8 cellular contexts compared by ENCODE assay signal in the genomic region with DNA sequence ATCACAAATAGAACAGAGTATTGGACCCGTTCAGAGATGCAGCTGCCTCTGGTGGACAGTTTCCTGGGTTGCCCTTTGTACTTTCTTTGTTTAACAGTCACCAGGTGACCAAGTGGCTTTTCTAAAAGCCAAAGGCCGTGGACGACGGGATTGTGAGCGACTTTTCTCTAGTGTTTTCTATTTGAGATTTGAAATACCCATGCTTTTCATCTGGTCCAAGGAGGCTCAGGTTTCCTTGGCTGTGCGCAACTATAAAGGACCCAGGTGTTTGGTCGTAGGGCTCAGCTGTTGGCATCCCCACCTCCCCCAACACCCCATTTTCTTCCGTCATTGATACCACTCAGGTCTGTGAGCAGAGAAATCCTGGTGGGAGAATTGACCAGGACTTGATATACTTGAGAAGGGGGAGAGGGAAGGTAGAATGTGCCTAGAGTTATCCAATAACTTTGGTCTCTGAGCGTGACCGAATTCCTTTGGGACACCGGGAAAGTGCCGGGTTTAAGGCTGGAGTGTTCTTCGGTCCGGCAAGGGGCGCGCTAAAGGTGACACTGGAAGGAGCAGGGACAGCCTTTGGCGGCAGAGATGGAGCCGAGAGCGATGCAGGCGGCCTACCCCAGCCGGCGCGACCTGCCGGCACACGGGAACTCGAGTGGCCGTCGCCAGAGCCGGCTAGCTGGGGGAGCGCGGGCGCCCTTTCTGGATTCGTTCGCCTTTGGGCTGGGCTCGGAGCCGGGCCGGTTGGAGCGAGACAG.
DNase-seq lines count a peak whose midpoint lies in the region; ATAC-seq and TF ChIP-seq lines count a peak whose summit lies in the region.

No MANE protein-coding gene starts in this region.

- H3K27ac ChIP-seq in cardiac muscle cell (peak overlapping the region; percentile 91), esophagus squamous epithelium (peak overlapping the region; percentile 83 to 95 (median 92)), trophoblast cell (ENCODE audit: low read depth, low read length) (peak overlapping the region; percentile 93)

- peak overlapping the region; percentile 97 for H4K91ac ChIP-seq in trophoblast cell (ENCODE audit: low read depth, low read length)

- H3K14ac ChIP-seq in trophoblast cell (ENCODE audit: low read length): peak overlapping the region; percentile 97

- H4K8ac ChIP-seq in trophoblast cell (ENCODE audit: low read depth, low read length): peak overlapping the region; percentile 90

- peak overlapping the region; percentile 83 for H3K4me2 ChIP-seq in trophoblast cell (ENCODE audit: low read length)

- H2BK12ac ChIP-seq in trophoblast cell (ENCODE audit: low read length): peak overlapping the region; percentile 78

- no peaks in the 10 kb centered on the region for H3K9me3 ChIP-seq in cardiac muscle cell (ENCODE audit: low read depth)
- no peaks in the 10 kb centered on the region for H3K9me3 ChIP-seq in esophagus squamous epithelium
- H3K9me3 ChIP-seq in trophoblast cell (ENCODE audit: insufficient read depth, low read depth, low read length): no peaks in the 10 kb centered on the region

- H3K4me1 ChIP-seq in cardiac muscle cell (ENCODE audit: low read depth): peaks cover 21% of the 10 kb centered on the region
- H3K4me1 ChIP-seq in esophagus squamous epithelium: peaks cover 37 to 78% (median 48%) of the 10 kb centered on the region in 3 donors
- peaks cover 2 to 15% of the 10 kb centered on the region in 2 experiments for H3K4me1 ChIP-seq in trophoblast cell (ENCODE audit: control insufficient read depth in 1 of 2, insufficient read depth in 2 of 2, low read length in 2 of 2)

- intact Hi-C loops in cardiac septum (cut with DNase I) (loop anchor here (2.0 to 5.0 kb wide), 2 partner anchors 13 to 301 kb away; no protein-coding TSS in a partner anchor), esophagus squamous epithelium (cut with DNase I) (no loop called here)

- H2AFZ ChIP-seq in trophoblast cell (ENCODE audit: insufficient read depth, low read length, poor library complexity): peak overlapping the region; percentile 97

- TF ChIP-seq CTCF in cardiac muscle cell (IDR thresholded peaks at IDR 0.05; ENCODE audit: low read depth, low read length) (no peak), esophagus squamous epithelium (IDR thresholded peaks at IDR 0.05) (peak in 1 of 6 experiments; percentile 3)

- H3K27me3 ChIP-seq in cardiac muscle cell: no peaks in the 10 kb centered on the region
- no peaks in the 10 kb centered on the region for H3K27me3 ChIP-seq in esophagus squamous epithelium
- H3K27me3 ChIP-seq in trophoblast cell (ENCODE audit: insufficient read depth, low read length): no peaks in the 10 kb centered on the region

- H3K36me3 ChIP-seq in cardiac muscle cell: no peaks in the 10 kb centered on the region
- peaks cover 0 to 9% (median 0%) of the 10 kb centered on the region in 3 donors for H3K36me3 ChIP-seq in esophagus squamous epithelium
- peaks cover 5 to 10% of the 10 kb centered on the region in 2 experiments for H3K36me3 ChIP-seq in trophoblast cell (ENCODE audit: control insufficient read depth in 1 of 2, insufficient read depth in 2 of 2, low read length in 2 of 2)

- H3K18ac ChIP-seq in trophoblast cell (ENCODE audit: low read length): peak overlapping the region; percentile 99

- peak overlapping the region; percentile 67 for H3K4me3 ChIP-seq in cardiac muscle cell
- peak overlapping the region; percentile 74 to 88 (median 84) for H3K4me3 ChIP-seq in esophagus squamous epithelium
- H3K4me3 ChIP-seq in trophoblast cell (ENCODE audit: low read depth, low read length): peak overlapping the region; percentile 85

- no peak for ATAC-seq in HG03565 (IDR thresholded peaks at IDR 0.05; ENCODE audit: unreplicated experiment)

- H3K4ac ChIP-seq in trophoblast cell (ENCODE audit: low read depth, low read length): peak overlapping the region; percentile 90

- peak overlapping the region; percentile 81 for H2BK5ac ChIP-seq in trophoblast cell (ENCODE audit: low read depth, low read length, poor library complexity)

- no peak overlapping the region for H3K23ac ChIP-seq in trophoblast cell (ENCODE audit: low read length)

- peaks cover 10% of the 10 kb centered on the region for H3K79me2 ChIP-seq in trophoblast cell (ENCODE audit: control insufficient read depth, insufficient read depth, low read length, poor library complexity)

- peak overlapping the region; percentile 95 for H3K9ac ChIP-seq in trophoblast cell (ENCODE audit: low read length)

- H2AK5ac ChIP-seq in trophoblast cell (ENCODE audit: low read length): no peak overlapping the region

- peaks cover 12% of the 10 kb centered on the region for H3K79me1 ChIP-seq in trophoblast cell (ENCODE audit: low read length)

- no peak for DNase-seq in cardiac muscle cell (ENCODE audit: low read depth in 1 of 2, low spot score in 1 of 2)
- DNase-seq in cardiac septum (ENCODE audit: low spot score): no peak
- DNase-seq in RKO (ENCODE audit: low spot score): peak; percentile 27
- DNase-seq in esophagus squamous epithelium (lab: John Stamatoyannopoulos, UW): no peak
- DNase-seq in trophoblast cell: peak in 1 of 2 donors; percentile 26
- no peak for DNase-seq in GOT3 (lab: John Stamatoyannopoulos, UW)
- no peak for DNase-seq in stimulated activated CD4-positive, alpha-beta T cell treated with anti-CD3 and anti-CD28 coated beads, Interleukin-4, amount 100 ng/mL, for 4 hours

- peak overlapping the region; percentile 86 for H4K12ac ChIP-seq in trophoblast cell (ENCODE audit: low read depth, low read length)

- H2BK120ac ChIP-seq in trophoblast cell (ENCODE audit: insufficient read depth, low read length, poor library complexity): peak overlapping the region; percentile 96

- TF ChIP-seq POLR2A in esophagus squamous epithelium (IDR thresholded peaks at IDR 0.05): peak in 2 of 4 donors; percentile 12 to 52

- WGBS in esophagus squamous epithelium, 2 donors: 10 to 15% methylated on average over 17 to 24 of the region's 38 CpGs
- WGBS in trophoblast cell (ENCODE audit: extremely low coverage, insufficient coverage, insufficient read length): no CpG with 5 or more reads among the region's 38 CpGs
